In genomic region chr2:15243762-15244161, GRCh38 we compare ENCODE assay signal across 13 cellular contexts.
A peak's percentile ranks its signal among the peaks of the same experiment; 100 is the strongest.
DNase-seq lines count a peak whose midpoint lies in the region; ATAC-seq and TF ChIP-seq lines count a peak whose summit lies in the region.
"Had no signal": no experiment of that assay in that cellular context is flagged by ENCODE, and none has a peak within 500 bp of the region (broad histone marks: within the 10 kb centered on the region; RNA-seq: fewer than 3 reads in every experiment).

No MANE protein-coding gene starts in this region.

- H3K27me3 Mint-ChIP-seq in type B pancreatic cell: no peaks in the 10 kb centered on the region
- H3K27me3 Mint-ChIP-seq: dendritic cell treated with granulocyte-macrophage colony-stimulating factor and Interleukin-4, amounts not matched to agents 40 ng/mL and 50 ng/mL, for 4 days had no signal

- no peaks in the 10 kb centered on the region; a peak in 2 of 4 replicates for H3K4me1 ChIP-seq in SK-N-SH (ENCODE audit: control insufficient read depth in 1 of 2, insufficient read depth in 2 of 2, low read depth in 1 of 2, low read length in 1 of 2)
- H3K4me1 ChIP-seq: lower lobe of right lung, parathyroid adenoma, Peyer's patch had no signal

- H4K20me1 ChIP-seq in SK-N-SH (ENCODE audit: insufficient read depth): no peaks in the 10 kb centered on the region

- H3K36me3 ChIP-seq in SK-N-SH (replicated peaks in 1 of 2; ENCODE audit: control insufficient read depth in 1 of 2, insufficient read depth in 2 of 2, low read length in 1 of 2): no peaks in the 10 kb centered on the region
- H3K36me3 ChIP-seq: lower lobe of right lung, Peyer's patch had no signal

- POLR2A ChIA-PET in SK-N-SH (lab: Yijun Ruan, JAX): interaction anchor here (0.5 kb wide), 1 partner anchor 47 kb away, joined by 3 read pairs; no protein-coding TSS in a partner anchor

- CTCF ChIA-PET in SK-N-SH (lab: Yijun Ruan, JAX): no interaction called here

- no peaks in the 10 kb centered on the region for H3K9me2 ChIP-seq in SK-N-SH

- DNase-seq in SK-N-SH (no peak), NCI-H69 (lab: John Stamatoyannopoulos, UW) (peak; percentile 63), epithelial cell of esophagus (ENCODE audit: low read depth) (peak; percentile 40), type B pancreatic cell (ENCODE audit: extremely low spot score, unreplicated experiment) (no peak), NK-92 (lab: John Stamatoyannopoulos, UW; ENCODE audit: unreplicated experiment) (no peak)
- DNase-seq: hypothalamus, lower lobe of right lung, Peyer's patch had no signal

- no peak for TF ChIP-seq EP300 in SK-N-SH (IDR thresholded peaks at IDR 0.05; ENCODE audit: borderline replicate concordance in 1 of 2, low read depth in 1 of 2, low read length in 1 of 2)

- no peaks in the 10 kb centered on the region for H3K27me3 ChIP-seq in SK-N-SH (ENCODE audit: insufficient read depth)
- H3K27me3 ChIP-seq: Peyer's patch had no signal

- H3K4me3 ChIP-seq in SK-N-SH (ENCODE audit: low read depth in 2 of 2, low read length in 1 of 2) (no peak overlapping the region), epithelial cell of esophagus (ENCODE audit: low read length) (no peak overlapping the region)
- H3K4me3 ChIP-seq: lower lobe of right lung, Peyer's patch had no signal

- no peaks in the 10 kb centered on the region for H3K79me2 ChIP-seq in SK-N-SH (ENCODE audit: insufficient read depth)
- H3K79me2 ChIP-seq: parathyroid adenoma had no signal

- H3K4me1 Mint-ChIP-seq in type B pancreatic cell (ENCODE audit: unreplicated experiment): peaks cover 20% of the 10 kb centered on the region

- no peak overlapping the region for H3K27ac ChIP-seq in SK-N-SH (ENCODE audit: low read depth in 2 of 2, low read length in 1 of 2)
- H3K27ac ChIP-seq: lower lobe of right lung, parathyroid adenoma, Peyer's patch had no signal

- H3K4me3 Mint-ChIP-seq in type B pancreatic cell: no peak overlapping the region
- H3K4me3 Mint-ChIP-seq: dendritic cell treated with granulocyte-macrophage colony-stimulating factor and Interleukin-4, amounts not matched to agents 40 ng/mL and 50 ng/mL, for 4 days had no signal

- no peaks in the 10 kb centered on the region for H3K9me3 ChIP-seq in SK-N-SH
- H3K9me3 ChIP-seq: lower lobe of right lung, Peyer's patch had no signal

- H3K4me2 ChIP-seq in SK-N-SH: no peak overlapping the region

- no peak for ATAC-seq in SK-N-SH treated with all-trans-retinoic acid at 6 μM for 48 hours
- no peak for ATAC-seq in HG03025 (IDR thresholded peaks at IDR 0.05; ENCODE audit: low FRiP score, unreplicated experiment)
- no peak for ATAC-seq in HG02870 (IDR thresholded peaks at IDR 0.05; ENCODE audit: unreplicated experiment)
- ATAC-seq: lower lobe of right lung had no signal

- TF ChIP-seq RAD21 in SK-N-SH (IDR thresholded peaks at IDR 0.05; ENCODE audit: low read length): no peak

- H3K36me3 Mint-ChIP-seq in type B pancreatic cell: peaks cover 6% of the 10 kb centered on the region

- TF ChIP-seq CTCF in SK-N-SH (IDR thresholded peaks at IDR 0.05) (no peak), epithelial cell of esophagus (IDR thresholded peaks at IDR 0.05; ENCODE audit: insufficient read depth, low read depth, low read length, missing control alignments) (no peak), type B pancreatic cell (conservative IDR thresholded peaks at IDR 0.05) (no peak)

- peak overlapping the region; percentile 12 for H3K27ac Mint-ChIP-seq in type B pancreatic cell
- H3K27ac Mint-ChIP-seq: dendritic cell treated with granulocyte-macrophage colony-stimulating factor and Interleukin-4, amounts not matched to agents 40 ng/mL and 50 ng/mL, for 4 days had no signal

- no peak overlapping the region for H3K9ac ChIP-seq in SK-N-SH
- H3K9ac ChIP-seq: parathyroid adenoma had no signal

- no peaks in the 10 kb centered on the region for H3F3A ChIP-seq in SK-N-SH (replicated peaks; ENCODE audit: insufficient read depth)

- H3K9me3 Mint-ChIP-seq in type B pancreatic cell: peaks cover 10% of the 10 kb centered on the region

- WGBS in SK-N-SH (ENCODE audit: low lambda C conversion rate): 79% methylated on average over 6 of the region's 6 CpGs

- no peak overlapping the region for H2AFZ ChIP-seq in SK-N-SH (ENCODE audit: low read depth)
- H2AFZ ChIP-seq: parathyroid adenoma had no signal

TF ChIP-seq in SK-N-SH treated with all-trans-retinoic acid at 6 μM for 48 hours, 23 proteins besides CTCF, POLR2A, EP300 and RAD21 (continues in another document):
- TF ChIP-seq BACH2 (CRISPR knock-in tag; IDR thresholded peaks at IDR 0.05; ENCODE audit: borderline replicate concordance): no peak
- no peak for TF ChIP-seq CSRNP3 (CRISPR knock-in tag; IDR thresholded peaks at IDR 0.05)
- no peak for TF ChIP-seq ZNF70 (CRISPR knock-in tag; IDR thresholded peaks at IDR 0.05)
- no peak for TF ChIP-seq ZFP3 (CRISPR knock-in tag; IDR thresholded peaks at IDR 0.05)
- no peak for TF ChIP-seq ESRRG (CRISPR knock-in tag; IDR thresholded peaks at IDR 0.05)
- peak; percentile 23; the same call in 1 of the 2 replicates for TF ChIP-seq PATZ1 (CRISPR knock-in tag; IDR thresholded peaks at IDR 0.05; ENCODE audit: borderline replicate concordance)
- TF ChIP-seq TOX (CRISPR knock-in tag; IDR thresholded peaks at IDR 0.05; ENCODE audit: borderline replicate concordance): no peak
- no peak for TF ChIP-seq GLIS3 (CRISPR knock-in tag; IDR thresholded peaks at IDR 0.05)
- no peak for TF ChIP-seq CSDC2 (CRISPR knock-in tag; IDR thresholded peaks at IDR 0.05)

TF ChIP-seq in SK-N-SH, 30 proteins besides CTCF, POLR2A, EP300 and RAD21:
- no peak for TF ChIP-seq MAX (IDR thresholded peaks at IDR 0.05; ENCODE audit: low read depth)
- no peak for TF ChIP-seq ELF1 (IDR thresholded peaks at IDR 0.05)
- no peak for TF ChIP-seq YY1 (IDR thresholded peaks at IDR 0.05; ENCODE audit: low read depth)
- no peak for TF ChIP-seq RXRA (IDR thresholded peaks at IDR 0.05; ENCODE audit: borderline replicate concordance, low read depth)
- TF ChIP-seq TAF1 (IDR thresholded peaks at IDR 0.05; ENCODE audit: borderline replicate concordance, low read depth, low read length): no peak
- TF ChIP-seq GATA2 (CRISPR knock-in tag; IDR thresholded peaks at IDR 0.05): no peak

Comparison
In these comparisons a context has a peak if more than half of its experiments do, and no peak if none do; other contexts are left out.
1. DNase-seq: peak in NCI-H69 (single experiment) and epithelial cell of esophagus (single experiment); none in SK-N-SH (single experiment), type B pancreatic cell (single experiment) and NK-92 (single experiment).